1 cellular context compared by ENCODE assay signal in the genomic region with DNA sequence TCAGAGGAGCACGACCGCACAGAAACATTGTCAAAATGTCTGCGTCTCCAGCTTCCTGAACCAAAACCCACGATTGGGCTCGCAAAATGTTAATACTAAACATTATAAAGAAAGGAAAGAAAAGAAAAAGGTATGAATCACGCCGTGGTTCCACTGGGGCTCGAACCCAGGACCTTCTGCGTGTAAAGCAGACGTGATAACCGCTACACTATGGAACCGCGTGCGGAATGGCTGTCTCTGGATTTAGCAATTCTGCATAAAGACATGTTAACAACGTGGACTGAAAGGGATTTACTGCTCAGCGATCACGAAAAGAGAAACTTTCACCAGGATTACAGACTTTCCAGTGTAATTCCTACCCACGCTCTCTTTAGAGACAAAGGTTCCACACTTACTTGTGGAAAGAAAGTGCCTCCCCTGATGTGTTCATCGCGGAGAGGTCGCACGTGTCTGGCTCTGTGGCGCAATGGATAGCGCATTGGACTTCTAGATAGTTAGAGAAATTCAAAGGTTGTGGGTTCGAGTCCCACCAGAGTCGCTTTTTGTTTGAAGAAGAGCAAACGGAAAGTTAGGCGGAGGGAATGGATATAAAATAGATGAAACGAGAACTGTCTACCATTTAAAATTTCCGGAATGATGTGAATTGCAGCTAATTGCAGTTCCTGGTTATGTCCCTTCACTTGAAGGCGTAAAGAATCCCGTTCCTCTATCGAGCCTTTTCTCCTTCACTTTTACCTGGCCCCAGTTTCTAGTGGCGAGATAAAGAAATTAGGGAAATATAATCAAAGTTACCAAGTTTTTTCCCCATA.
A peak's percentile ranks its signal among the peaks of the same experiment; 100 is the strongest.
TF ChIP-seq lines count a peak whose summit lies in the region.

No MANE protein-coding gene starts in this region.

TF ChIP-seq in K562, 482 proteins besides CTCF, POLR2A, EP300 and RAD21 (continued from another document and continues in another):
- TF ChIP-seq HDGF (IDR thresholded peaks at IDR 0.05) (no peak), MAFF (IDR thresholded peaks at IDR 0.05; ENCODE audit: low read length) (peak; percentile 42), ZNF644 (tag; IDR thresholded peaks at IDR 0.05; ENCODE audit: low read depth) (peak; percentile 65; the same call in 1 of the 2 replicates), BHLHE40 (IDR thresholded peaks at IDR 0.05; ENCODE audit: low read length) (peak; percentile 98), LCOR (CRISPR knock-in tag; IDR thresholded peaks at IDR 0.05) (no peak; the same call in none of the 2 replicates), NFIC (IDR thresholded peaks at IDR 0.05) (peak; percentile 12; the same call in 1 of the 2 replicates), ZBTB40 (IDR thresholded peaks at IDR 0.05) (peak; percentile 84), ZBTB40 (CRISPR knock-in tag; IDR thresholded peaks at IDR 0.05) (no peak), ARID3B (CRISPR knock-in tag; IDR thresholded peaks at IDR 0.05; ENCODE audit: borderline replicate concordance) (no peak), PYGO2 (tag; IDR thresholded peaks at IDR 0.05) (no peak), MTF1 (CRISPR knock-in tag; IDR thresholded peaks at IDR 0.05; ENCODE audit: borderline replicate concordance) (no peak), GTF2A2 (tag; IDR thresholded peaks at IDR 0.05) (no peak), ELK3 (CRISPR knock-in tag; IDR thresholded peaks at IDR 0.05) (no peak), JUNB (CRISPR knock-in tag; conservative IDR thresholded peaks at IDR 0.05) (no peak), NCOR1 (IDR thresholded peaks at IDR 0.05) (no peak)
- TF ChIP-seq, protein P1, sequence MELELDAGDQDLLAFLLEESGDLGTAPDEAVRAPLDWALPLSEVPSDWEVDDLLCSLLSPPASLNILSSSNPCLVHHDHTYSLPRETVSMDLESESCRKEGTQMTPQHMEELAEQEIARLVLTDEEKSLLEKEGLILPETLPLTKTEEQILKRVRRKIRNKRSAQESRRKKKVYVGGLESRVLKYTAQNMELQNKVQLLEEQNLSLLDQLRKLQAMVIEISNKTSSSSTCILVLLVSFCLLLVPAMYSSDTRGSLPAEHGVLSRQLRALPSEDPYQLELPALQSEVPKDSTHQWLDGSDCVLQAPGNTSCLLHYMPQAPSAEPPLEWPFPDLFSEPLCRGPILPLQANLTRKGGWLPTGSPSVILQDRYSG (tag; conservative IDR thresholded peaks at IDR 0.05; ENCODE audit: low read depth): no peak; the same call in 1 of the 2 replicates
- TF ChIP-seq, protein P2, sequence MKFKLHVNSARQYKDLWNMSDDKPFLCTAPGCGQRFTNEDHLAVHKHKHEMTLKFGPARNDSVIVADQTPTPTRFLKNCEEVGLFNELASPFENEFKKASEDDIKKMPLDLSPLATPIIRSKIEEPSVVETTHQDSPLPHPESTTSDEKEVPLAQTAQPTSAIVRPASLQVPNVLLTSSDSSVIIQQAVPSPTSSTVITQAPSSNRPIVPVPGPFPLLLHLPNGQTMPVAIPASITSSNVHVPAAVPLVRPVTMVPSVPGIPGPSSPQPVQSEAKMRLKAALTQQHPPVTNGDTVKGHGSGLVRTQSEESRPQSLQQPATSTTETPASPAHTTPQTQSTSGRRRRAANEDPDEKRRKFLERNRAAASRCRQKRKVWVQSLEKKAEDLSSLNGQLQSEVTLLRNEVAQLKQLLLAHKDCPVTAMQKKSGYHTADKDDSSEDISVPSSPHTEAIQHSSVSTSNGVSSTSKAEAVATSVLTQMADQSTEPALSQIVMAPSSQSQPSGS (CRISPR knock-in tag; IDR thresholded peaks at IDR 0.05): no peak
- TF ChIP-seq, protein P3, sequence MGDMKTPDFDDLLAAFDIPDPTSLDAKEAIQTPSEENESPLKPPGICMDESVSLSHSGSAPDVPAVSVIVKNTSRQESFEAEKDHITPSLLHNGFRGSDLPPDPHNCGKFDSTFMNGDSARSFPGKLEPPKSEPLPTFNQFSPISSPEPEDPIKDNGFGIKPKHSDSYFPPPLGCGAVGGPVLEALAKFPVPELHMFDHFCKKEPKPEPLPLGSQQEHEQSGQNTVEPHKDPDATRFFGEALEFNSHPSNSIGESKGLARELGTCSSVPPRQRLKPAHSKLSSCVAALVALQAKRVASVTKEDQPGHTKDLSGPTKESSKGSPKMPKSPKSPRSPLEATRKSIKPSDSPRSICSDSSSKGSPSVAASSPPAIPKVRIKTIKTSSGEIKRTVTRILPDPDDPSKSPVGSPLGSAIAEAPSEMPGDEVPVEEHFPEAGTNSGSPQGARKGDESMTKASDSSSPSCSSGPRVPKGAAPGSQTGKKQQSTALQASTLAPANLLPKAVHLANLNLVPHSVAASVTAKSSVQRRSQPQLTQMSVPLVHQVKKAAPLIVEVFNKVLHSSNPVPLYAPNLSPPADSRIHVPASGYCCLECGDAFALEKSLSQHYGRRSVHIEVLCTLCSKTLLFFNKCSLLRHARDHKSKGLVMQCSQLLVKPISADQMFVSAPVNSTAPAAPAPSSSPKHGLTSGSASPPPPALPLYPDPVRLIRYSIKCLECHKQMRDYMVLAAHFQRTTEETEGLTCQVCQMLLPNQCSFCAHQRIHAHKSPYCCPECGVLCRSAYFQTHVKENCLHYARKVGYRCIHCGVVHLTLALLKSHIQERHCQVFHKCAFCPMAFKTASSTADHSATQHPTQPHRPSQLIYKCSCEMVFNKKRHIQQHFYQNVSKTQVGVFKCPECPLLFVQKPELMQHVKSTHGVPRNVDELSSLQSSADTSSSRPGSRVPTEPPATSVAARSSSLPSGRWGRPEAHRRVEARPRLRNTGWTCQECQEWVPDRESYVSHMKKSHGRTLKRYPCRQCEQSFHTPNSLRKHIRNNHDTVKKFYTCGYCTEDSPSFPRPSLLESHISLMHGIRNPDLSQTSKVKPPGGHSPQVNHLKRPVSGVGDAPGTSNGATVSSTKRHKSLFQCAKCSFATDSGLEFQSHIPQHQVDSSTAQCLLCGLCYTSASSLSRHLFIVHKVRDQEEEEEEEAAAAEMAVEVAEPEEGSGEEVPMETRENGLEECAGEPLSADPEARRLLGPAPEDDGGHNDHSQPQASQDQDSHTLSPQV (IDR thresholded peaks at IDR 0.05): peak; percentile 60
